Comparison of ENCODE assay signal across 1 cellular context in genomic region chr20:17505664-17506517, GRCh38.
TF ChIP-seq lines count a peak whose summit lies in the region.

No MANE protein-coding gene starts in this region.

TF ChIP-seq in IMR-90, 13 proteins besides CTCF, POLR2A, EP300 and RAD21:
- TF ChIP-seq USF2 (IDR thresholded peaks at IDR 0.05; ENCODE audit: low read depth, low read length) = no peak
- no peak for TF ChIP-seq MAZ (IDR thresholded peaks at IDR 0.05; ENCODE audit: borderline replicate concordance, low read depth, low read length)
- no peak for TF ChIP-seq MXI1 (IDR thresholded peaks at IDR 0.05; ENCODE audit: borderline replicate concordance, low read depth, low read length)
- TF ChIP-seq CEBPB (IDR thresholded peaks at IDR 0.05; ENCODE audit: low read depth, low read length) = peak; percentile 47; the same call in 1 of the 2 replicates
- TF ChIP-seq MAFK (IDR thresholded peaks at IDR 0.05; ENCODE audit: low read depth, low read length) = no peak
- no peak; the same call in 1 of the 2 replicates for TF ChIP-seq BHLHE40 (IDR thresholded peaks at IDR 0.05; ENCODE audit: low read depth, low read length)
- no peak for TF ChIP-seq RCOR1 (IDR thresholded peaks at IDR 0.05; ENCODE audit: insufficient replicate concordance, low read length)
- no peak for TF ChIP-seq CHD1 (IDR thresholded peaks at IDR 0.05; ENCODE audit: low read depth, low read length)
- peak; percentile 86 for TF ChIP-seq FOS (IDR thresholded peaks at IDR 0.05; ENCODE audit: low read depth, low read length)
